Comparison of ENCODE assay signal across 23 cellular contexts in the genomic region with DNA sequence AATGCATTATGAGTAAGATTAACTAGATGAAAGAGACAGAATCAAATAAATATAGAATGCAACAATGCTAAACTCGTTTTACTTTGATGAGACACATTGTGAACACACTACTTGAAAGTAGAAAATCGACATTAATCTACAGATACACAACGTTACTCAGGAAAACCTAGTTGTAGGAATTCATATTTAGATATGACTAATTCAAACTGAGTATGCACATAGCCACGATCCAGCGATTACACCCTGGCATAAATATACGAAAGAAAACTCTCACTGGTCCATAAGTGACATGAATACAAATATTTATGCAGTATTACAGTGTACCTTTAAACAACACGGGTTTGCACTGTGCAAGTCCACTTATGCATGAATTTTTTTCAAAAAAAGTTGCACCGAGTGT.
"Had no signal": no experiment of that assay in that cellular context is flagged by ENCODE, and none has a peak within 500 bp of the region (broad histone marks: within the 10 kb centered on the region; RNA-seq: fewer than 3 reads in every experiment).

No MANE protein-coding gene starts in this region.

- H3K9me3 ChIP-seq: pancreas, prostate gland, suprapubic skin, thoracic aorta, tibial artery, upper lobe of right lung had no signal

- H3K36me3 ChIP-seq: left ventricle myocardium inferior, pancreas, prostate gland, suprapubic skin, thoracic aorta, tibial artery, upper lobe of right lung had no signal

- H3K4me1 ChIP-seq: left ventricle myocardium inferior, pancreas, prostate gland, suprapubic skin, upper lobe of right lung had no signal

- H3K27me3 ChIP-seq: pancreas, suprapubic skin, tibial artery, upper lobe of right lung had no signal

- H3K4me3 ChIP-seq: left ventricle myocardium inferior, lung, pancreas, prostate gland, skin epidermis, suprapubic skin, thoracic aorta, tibial artery, upper lobe of right lung had no signal

- ATAC-seq: natural killer cell treated with Interleukin-12 subunit alpha and Interleukin-12 subunit beta and Interleukin-15 and Interleukin-18, amount 100 ng/mL, for 72 hours; pancreas; right cardiac atrium; sciatic nerve; stimulated activated naive B cell treated with anti-CD40 and anti-IgM and Interleukin-4, amounts not matched to agents 10 μg/mL and 1 μg/mL and 100 μg/mL, for 72 hours; upper lobe of right lung had no signal

- DNase-seq: islet precursor cell; left ventricle myocardium inferior; mesendoderm; naive B cell; pancreas; posterior cingulate gyrus; retina; right cardiac atrium; stimulated activated CD4-positive, alpha-beta T cell treated with anti-CD3 and anti-CD28 coated beads, Interleukin-12 subunit alpha, Interleukin-12 subunit beta, amount 100 ng/mL, for 4 hours; stimulated activated CD4-positive, alpha-beta T cell treated with anti-CD3 and anti-CD28 coated beads, Interleukin-15, amount 100 ng/mL, for 24 hours; stimulated activated CD4-positive, alpha-beta T cell treated with anti-CD3 and anti-CD28 coated beads, Interleukin-2, amount 100 ng/mL, for 24 hours; stimulated activated CD4-positive, alpha-beta T cell treated with anti-CD3 and anti-CD28 coated beads, Interleukin-4, amount 100 ng/mL, for 1 hour; stimulated activated naive B cell treated with anti-CD40 and anti-IgM and Interleukin-4, amounts not matched to agents 10 μg/mL and 1 μg/mL and 100 μg/mL, for 72 hours; tibial artery; trophoblast cell; upper lobe of right lung had no signal

- H3K27ac ChIP-seq: left ventricle myocardium inferior, pancreas, prostate gland, skin epidermis, suprapubic skin, thoracic aorta, tibial artery, upper lobe of right lung had no signal
